ENCODE assay signal across 2 cellular contexts in the genomic region with DNA sequence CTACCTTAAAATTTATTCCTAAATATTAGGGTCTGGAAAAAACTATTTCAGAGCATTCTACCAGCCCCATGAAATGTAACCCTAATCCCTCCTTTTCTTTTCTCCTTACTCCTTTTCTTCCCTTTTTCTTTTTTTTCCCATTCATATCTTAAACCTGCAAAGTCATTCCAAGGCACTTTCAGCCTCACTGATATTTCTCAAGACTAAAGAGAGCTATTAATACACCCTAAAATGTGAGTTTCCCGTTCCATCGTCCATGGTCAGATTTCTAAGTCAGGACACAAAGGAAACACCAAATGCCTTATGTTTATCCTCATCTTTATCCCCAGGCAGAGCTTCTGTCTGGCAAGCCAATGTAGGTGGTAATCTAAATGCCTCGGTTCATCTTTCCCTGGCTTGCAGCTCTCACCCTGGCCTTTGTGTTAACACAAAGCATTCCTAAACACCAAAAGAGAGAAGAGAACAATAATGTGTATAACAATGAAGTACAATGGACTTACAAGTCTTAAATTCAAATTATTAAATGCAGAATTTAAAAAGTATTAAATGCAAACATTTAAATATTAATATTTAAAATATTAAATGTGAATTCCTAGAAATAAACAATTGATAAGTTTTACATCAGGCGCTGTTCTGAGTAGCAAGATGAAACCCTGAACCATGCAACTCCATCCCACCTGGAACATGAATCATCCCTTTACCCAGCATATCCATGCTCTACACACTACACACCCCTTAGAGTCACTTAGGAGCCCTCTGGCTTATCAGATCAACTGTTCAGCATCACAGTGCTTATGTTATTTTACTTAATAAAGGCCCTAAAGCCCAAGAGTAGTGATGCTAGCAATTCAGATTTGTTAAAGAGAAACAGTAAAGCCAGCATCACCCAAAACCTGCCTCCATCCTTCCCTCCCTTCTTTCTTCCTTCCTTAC.
TF ChIP-seq lines count a peak whose summit lies in the region.

No MANE protein-coding gene starts in this region.

TF ChIP-seq in GM23338, 12 proteins besides CTCF, POLR2A, EP300 and RAD21 (continues in another document):
- TF ChIP-seq, protein P1, sequence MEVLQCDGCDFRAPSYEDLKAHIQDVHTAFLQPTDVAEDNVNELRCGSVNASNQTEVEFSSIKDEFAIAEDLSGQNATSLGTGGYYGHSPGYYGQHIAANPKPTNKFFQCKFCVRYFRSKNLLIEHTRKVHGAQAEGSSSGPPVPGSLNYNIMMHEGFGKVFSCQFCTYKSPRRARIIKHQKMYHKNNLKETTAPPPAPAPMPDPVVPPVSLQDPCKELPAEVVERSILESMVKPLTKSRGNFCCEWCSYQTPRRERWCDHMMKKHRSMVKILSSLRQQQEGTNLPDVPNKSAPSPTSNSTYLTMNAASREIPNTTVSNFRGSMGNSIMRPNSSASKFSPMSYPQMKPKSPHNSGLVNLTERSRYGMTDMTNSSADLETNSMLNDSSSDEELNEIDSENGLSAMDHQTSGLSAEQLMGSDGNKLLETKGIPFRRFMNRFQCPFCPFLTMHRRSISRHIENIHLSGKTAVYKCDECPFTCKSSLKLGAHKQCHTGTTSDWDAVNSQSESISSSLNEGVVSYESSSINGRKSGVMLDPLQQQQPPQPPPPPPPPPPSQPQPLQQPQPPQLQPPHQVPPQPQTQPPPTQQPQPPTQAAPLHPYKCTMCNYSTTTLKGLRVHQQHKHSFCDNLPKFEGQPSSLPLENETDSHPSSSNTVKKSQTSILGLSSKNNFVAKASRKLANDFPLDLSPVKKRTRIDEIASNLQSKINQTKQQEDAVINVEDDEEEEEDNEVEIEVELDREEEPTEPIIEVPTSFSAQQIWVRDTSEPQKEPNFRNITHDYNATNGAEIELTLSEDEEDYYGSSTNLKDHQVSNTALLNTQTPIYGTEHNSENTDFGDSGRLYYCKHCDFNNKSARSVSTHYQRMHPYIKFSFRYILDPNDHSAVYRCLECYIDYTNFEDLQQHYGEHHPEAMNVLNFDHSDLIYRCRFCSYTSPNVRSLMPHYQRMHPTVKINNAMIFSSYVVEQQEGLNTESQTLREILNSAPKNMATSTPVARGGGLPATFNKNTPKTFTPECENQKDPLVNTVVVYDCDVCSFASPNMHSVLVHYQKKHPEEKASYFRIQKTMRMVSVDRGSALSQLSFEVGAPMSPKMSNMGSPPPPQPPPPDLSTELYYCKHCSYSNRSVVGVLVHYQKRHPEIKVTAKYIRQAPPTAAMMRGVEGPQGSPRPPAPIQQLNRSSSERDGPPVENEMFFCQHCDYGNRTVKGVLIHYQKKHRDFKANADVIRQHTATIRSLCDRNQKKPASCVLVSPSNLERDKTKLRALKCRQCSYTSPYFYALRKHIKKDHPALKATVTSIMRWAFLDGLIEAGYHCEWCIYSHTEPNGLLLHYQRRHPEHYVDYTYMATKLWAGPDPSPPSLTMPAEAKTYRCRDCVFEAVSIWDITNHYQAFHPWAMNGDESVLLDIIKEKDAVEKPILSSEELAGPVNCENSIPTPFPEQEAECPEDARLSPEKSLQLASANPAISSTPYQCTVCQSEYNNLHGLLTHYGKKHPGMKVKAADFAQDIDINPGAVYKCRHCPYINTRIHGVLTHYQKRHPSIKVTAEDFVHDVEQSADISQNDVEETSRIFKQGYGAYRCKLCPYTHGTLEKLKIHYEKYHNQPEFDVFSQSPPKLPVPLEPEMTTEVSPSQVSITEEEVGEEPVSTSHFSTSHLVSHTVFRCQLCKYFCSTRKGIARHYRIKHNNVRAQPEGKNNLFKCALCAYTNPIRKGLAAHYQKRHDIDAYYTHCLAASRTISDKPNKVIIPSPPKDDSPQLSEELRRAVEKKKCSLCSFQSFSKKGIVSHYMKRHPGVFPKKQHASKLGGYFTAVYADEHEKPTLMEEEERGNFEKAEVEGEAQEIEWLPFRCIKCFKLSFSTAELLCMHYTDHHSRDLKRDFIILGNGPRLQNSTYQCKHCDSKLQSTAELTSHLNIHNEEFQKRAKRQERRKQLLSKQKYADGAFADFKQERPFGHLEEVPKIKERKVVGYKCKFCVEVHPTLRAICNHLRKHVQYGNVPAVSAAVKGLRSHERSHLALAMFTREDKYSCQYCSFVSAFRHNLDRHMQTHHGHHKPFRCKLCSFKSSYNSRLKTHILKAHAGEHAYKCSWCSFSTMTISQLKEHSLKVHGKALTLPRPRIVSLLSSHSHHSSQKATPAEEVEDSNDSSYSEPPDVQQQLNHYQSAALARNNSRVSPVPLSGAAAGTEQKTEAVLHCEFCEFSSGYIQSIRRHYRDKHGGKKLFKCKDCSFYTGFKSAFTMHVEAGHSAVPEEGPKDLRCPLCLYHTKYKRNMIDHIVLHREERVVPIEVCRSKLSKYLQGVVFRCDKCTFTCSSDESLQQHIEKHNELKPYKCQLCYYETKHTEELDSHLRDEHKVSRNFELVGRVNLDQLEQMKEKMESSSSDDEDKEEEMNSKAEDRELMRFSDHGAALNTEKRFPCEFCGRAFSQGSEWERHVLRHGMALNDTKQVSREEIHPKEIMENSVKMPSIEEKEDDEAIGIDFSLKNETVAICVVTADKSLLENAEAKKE (CRISPR knock-in tag; IDR thresholded peaks at IDR 0.05), result no peak
- TF ChIP-seq NANOG (IDR thresholded peaks at IDR 0.05; ENCODE audit: borderline replicate concordance) (no peak), EZH2 (IDR thresholded peaks at IDR 0.05; ENCODE audit: low read depth, unreplicated experiment) (no peak), EZH2phosphoT487 (IDR thresholded peaks at IDR 0.05; ENCODE audit: unreplicated experiment) (no peak), POLR2AphosphoS5 (IDR thresholded peaks at IDR 0.05; ENCODE audit: low read depth) (no peak), ZNF331 (CRISPR knock-in tag; IDR thresholded peaks at IDR 0.05; ENCODE audit: low read depth) (no peak), CREB1 (CRISPR knock-in tag; IDR thresholded peaks at IDR 0.05; ENCODE audit: low read depth) (no peak), STAT1 (IDR thresholded peaks at IDR 0.05; ENCODE audit: unreplicated experiment) (no peak), JUNB (IDR thresholded peaks at IDR 0.05; ENCODE audit: unreplicated experiment) (no peak), ZNF114 (CRISPR knock-in tag; IDR thresholded peaks at IDR 0.05) (no peak)
- TF ChIP-seq, protein P2, sequence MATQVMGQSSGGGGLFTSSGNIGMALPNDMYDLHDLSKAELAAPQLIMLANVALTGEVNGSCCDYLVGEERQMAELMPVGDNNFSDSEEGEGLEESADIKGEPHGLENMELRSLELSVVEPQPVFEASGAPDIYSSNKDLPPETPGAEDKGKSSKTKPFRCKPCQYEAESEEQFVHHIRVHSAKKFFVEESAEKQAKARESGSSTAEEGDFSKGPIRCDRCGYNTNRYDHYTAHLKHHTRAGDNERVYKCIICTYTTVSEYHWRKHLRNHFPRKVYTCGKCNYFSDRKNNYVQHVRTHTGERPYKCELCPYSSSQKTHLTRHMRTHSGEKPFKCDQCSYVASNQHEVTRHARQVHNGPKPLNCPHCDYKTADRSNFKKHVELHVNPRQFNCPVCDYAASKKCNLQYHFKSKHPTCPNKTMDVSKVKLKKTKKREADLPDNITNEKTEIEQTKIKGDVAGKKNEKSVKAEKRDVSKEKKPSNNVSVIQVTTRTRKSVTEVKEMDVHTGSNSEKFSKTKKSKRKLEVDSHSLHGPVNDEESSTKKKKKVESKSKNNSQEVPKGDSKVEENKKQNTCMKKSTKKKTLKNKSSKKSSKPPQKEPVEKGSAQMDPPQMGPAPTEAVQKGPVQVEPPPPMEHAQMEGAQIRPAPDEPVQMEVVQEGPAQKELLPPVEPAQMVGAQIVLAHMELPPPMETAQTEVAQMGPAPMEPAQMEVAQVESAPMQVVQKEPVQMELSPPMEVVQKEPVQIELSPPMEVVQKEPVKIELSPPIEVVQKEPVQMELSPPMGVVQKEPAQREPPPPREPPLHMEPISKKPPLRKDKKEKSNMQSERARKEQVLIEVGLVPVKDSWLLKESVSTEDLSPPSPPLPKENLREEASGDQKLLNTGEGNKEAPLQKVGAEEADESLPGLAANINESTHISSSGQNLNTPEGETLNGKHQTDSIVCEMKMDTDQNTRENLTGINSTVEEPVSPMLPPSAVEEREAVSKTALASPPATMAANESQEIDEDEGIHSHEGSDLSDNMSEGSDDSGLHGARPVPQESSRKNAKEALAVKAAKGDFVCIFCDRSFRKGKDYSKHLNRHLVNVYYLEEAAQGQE (IDR thresholded peaks at IDR 0.05; ENCODE audit: unreplicated experiment), result no peak

TF ChIP-seq in SK-N-SH, 30 proteins besides CTCF, POLR2A, EP300 and RAD21:
- TF ChIP-seq, protein P3, sequence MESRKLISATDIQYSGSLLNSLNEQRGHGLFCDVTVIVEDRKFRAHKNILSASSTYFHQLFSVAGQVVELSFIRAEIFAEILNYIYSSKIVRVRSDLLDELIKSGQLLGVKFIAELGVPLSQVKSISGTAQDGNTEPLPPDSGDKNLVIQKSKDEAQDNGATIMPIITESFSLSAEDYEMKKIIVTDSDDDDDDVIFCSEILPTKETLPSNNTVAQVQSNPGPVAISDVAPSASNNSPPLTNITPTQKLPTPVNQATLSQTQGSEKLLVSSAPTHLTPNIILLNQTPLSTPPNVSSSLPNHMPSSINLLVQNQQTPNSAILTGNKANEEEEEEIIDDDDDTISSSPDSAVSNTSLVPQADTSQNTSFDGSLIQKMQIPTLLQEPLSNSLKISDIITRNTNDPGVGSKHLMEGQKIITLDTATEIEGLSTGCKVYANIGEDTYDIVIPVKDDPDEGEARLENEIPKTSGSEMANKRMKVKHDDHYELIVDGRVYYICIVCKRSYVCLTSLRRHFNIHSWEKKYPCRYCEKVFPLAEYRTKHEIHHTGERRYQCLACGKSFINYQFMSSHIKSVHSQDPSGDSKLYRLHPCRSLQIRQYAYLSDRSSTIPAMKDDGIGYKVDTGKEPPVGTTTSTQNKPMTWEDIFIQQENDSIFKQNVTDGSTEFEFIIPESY (IDR thresholded peaks at IDR 0.05; ENCODE audit: borderline replicate concordance, low read depth), result no peak
- no peak for TF ChIP-seq RFX5 (IDR thresholded peaks at IDR 0.05; ENCODE audit: low read length)
- TF ChIP-seq GATA2 (CRISPR knock-in tag; IDR thresholded peaks at IDR 0.05), result peak; percentile 63
- TF ChIP-seq, protein P4, sequence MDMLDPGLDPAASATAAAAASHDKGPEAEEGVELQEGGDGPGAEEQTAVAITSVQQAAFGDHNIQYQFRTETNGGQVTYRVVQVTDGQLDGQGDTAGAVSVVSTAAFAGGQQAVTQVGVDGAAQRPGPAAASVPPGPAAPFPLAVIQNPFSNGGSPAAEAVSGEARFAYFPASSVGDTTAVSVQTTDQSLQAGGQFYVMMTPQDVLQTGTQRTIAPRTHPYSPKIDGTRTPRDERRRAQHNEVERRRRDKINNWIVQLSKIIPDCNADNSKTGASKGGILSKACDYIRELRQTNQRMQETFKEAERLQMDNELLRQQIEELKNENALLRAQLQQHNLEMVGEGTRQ (IDR thresholded peaks at IDR 0.05; ENCODE audit: borderline replicate concordance, low read depth, low read length), result no peak
- no peak for TF ChIP-seq MXI1 (IDR thresholded peaks at IDR 0.05; ENCODE audit: low read depth, low read length)
- no peak for TF ChIP-seq YY1 (IDR thresholded peaks at IDR 0.05; ENCODE audit: low read depth)
- TF ChIP-seq FOSL2 (IDR thresholded peaks at IDR 0.05; ENCODE audit: borderline replicate concordance, low read depth), result no peak
- TF ChIP-seq NFIC (IDR thresholded peaks at IDR 0.05; ENCODE audit: borderline replicate concordance), result no peak
TF ChIP-seq in SK-N-SH: peak in this region for 1.
